Comparison of ENCODE assay signal across 8 cellular contexts in genomic region chr16:1958715-1959268, GRCh38. TPM values are rescaled to one million over a fixed set of nuclear protein-coding genes. Genes with fewer than 3 reads are reported as not detected.
A peak's percentile ranks its signal among the peaks of the same experiment; 100 is the strongest.
DNase-seq lines count a peak whose midpoint lies in the region; ATAC-seq and TF ChIP-seq lines count a peak whose summit lies in the region.

No MANE protein-coding gene starts in this region.

- H3K27ac Mint-ChIP-seq in type B pancreatic cell, result no peak overlapping the region

- no peaks in the 10 kb centered on the region for H3K27me3 Mint-ChIP-seq in type B pancreatic cell

- peaks cover 0 to 28% (median 4%) of the 10 kb centered on the region in 4 donors for H3K36me3 ChIP-seq in right lobe of liver

- H3K36me3 Mint-ChIP-seq in type B pancreatic cell, result peaks cover 9% of the 10 kb centered on the region

- peak overlapping the region; percentile 83 for H3K4me3 ChIP-seq in astrocyte of the cerebellum (ENCODE audit: low read depth, low read length)
- H3K4me3 ChIP-seq in right lobe of liver, result peak overlapping the region in 2 of 3 donors; percentile 77 to 99

- no peaks in the 10 kb centered on the region for H3K9me3 Mint-ChIP-seq in type B pancreatic cell

- intact Hi-C loops in right lobe of liver (cut with DNase I), result no loop called here

- peaks cover 0 to 17% (median 2%) of the 10 kb centered on the region in 4 donors for H3K4me1 ChIP-seq in right lobe of liver

- in situ Hi-C loops in astrocyte of the cerebellum (cut with HindIII; ENCODE audit: low sequenced_read_pairs), result no loop called here

- H3K27me3 ChIP-seq in right lobe of liver, result no peaks in the 10 kb centered on the region

- H3K27ac ChIP-seq in right lobe of liver, result no peak overlapping the region

- TF ChIP-seq CTCF in astrocyte of the cerebellum (IDR thresholded peaks at IDR 0.05; ENCODE audit: low read depth, low read length, missing control alignments) (no peak), right lobe of liver (IDR thresholded peaks at IDR 0.05) (no peak), type B pancreatic cell (conservative IDR thresholded peaks at IDR 0.05) (no peak)

- ATAC-seq in right lobe of liver, result peak in 3 of 4 donors; percentile 2 to 21 (median 2)
- ATAC-seq in HG03432 (IDR thresholded peaks at IDR 0.05; ENCODE audit: unreplicated experiment), result no peak

- peaks cover 17% of the 10 kb centered on the region for H3K4me1 Mint-ChIP-seq in type B pancreatic cell (ENCODE audit: unreplicated experiment)

- WGBS in right lobe of liver (ENCODE audit: insufficient coverage, low coverage, low lambda C conversion rate, missing lambda C conversion rate), result 8% methylated on average over 5 of the region's 14 CpGs

- TF ChIP-seq POLR2A in right lobe of liver (IDR thresholded peaks at IDR 0.05), result no peak

- DNase-seq in activated effector memory CD4-positive, alpha-beta T cell treated with anti-CD3 and anti-CD28 coated beads, Interleukin-2, amount 50 U/mL, for 16 hours, result peak; percentile 64
- no peak for DNase-seq in activated effector memory CD4-positive, alpha-beta T cell treated with Interleukin-2 at 50 U/mL for 16 hours
- no peak for DNase-seq in astrocyte of the cerebellum (ENCODE audit: low read depth)
- peak in 2 of 3 donors; percentile 51 to 68 for DNase-seq in right lobe of liver
- no peak for DNase-seq in type B pancreatic cell (ENCODE audit: extremely low spot score, unreplicated experiment)
- no peak for DNase-seq in medulla oblongata (ENCODE audit: extremely low spot score)
- no peak for DNase-seq in NCI-H2081 (lab: John Stamatoyannopoulos, UW)

- no peaks in the 10 kb centered on the region for H3K9me3 ChIP-seq in right lobe of liver

- peak overlapping the region; percentile 96 for H3K4me3 Mint-ChIP-seq in type B pancreatic cell

RNA-seq across cellular contexts. Expression of gene NDUFB10, which starts 0.5 kb away (rescaled TPM):
- total RNA-seq in right lobe of liver, result 100 to 1,000 TPM in 2 of 6 experiments, 10 to 100 TPM in 4; 68.7 to 210 (median 81.2) TPM
- 122 and 130 TPM in 2 replicates for total RNA-seq in type B pancreatic cell (ENCODE audit: low replicate concordance)

RNA-seq across cellular contexts. Expression of gene RPL3L, which starts 4.3 kb away (rescaled TPM):
- total RNA-seq in right lobe of liver (under 1 TPM in 1 of 6 experiments, not detected in 5; 0.12 TPM), type B pancreatic cell (ENCODE audit: low replicate concordance) (not detected in 2 replicates)

RNA-seq across cellular contexts. Expression of gene RPS2, which starts 5.8 kb away (rescaled TPM):
- total RNA-seq in right lobe of liver, result 1,000 to 10,000 TPM in 1 of 6 experiments, 100 to 1,000 TPM in 5; 451 to 1,052 (median 541) TPM
- total RNA-seq in type B pancreatic cell (ENCODE audit: low replicate concordance), result 3,017 and 3,035 TPM in 2 replicates

RNA-seq across cellular contexts. Expression of gene RNF151, which starts 7.9 kb away (rescaled TPM):
- not detected for total RNA-seq in right lobe of liver
- not detected in 2 replicates for total RNA-seq in type B pancreatic cell (ENCODE audit: low replicate concordance)

RNA-seq across cellular contexts. Expression of gene TBL3, which starts 13.1 kb away (rescaled TPM):
- total RNA-seq in right lobe of liver (10 to 100 TPM; 15.8 to 42.4 (median 18.1) TPM), type B pancreatic cell (ENCODE audit: low replicate concordance) (37.0 and 40.0 TPM in 2 replicates)

Comparison
In these comparisons a context has a peak if more than half of its experiments do, and no peak if none do; other contexts are left out.
1. DNase-seq: peak in activated effector memory CD4-positive, alpha-beta T cell treated with anti-CD3 and anti-CD28 coated beads, Interleukin-2, amount 50 U/mL, for 16 hours (single experiment) and right lobe of liver (2 of 3); none in activated effector memory CD4-positive, alpha-beta T cell treated with Interleukin-2 at 50 U/mL for 16 hours (single experiment), astrocyte of the cerebellum (single experiment), type B pancreatic cell (single experiment), medulla oblongata (single experiment) and NCI-H2081 (0 of 2).